Comparison of ENCODE assay signal across 8 cellular contexts in the genomic region with DNA sequence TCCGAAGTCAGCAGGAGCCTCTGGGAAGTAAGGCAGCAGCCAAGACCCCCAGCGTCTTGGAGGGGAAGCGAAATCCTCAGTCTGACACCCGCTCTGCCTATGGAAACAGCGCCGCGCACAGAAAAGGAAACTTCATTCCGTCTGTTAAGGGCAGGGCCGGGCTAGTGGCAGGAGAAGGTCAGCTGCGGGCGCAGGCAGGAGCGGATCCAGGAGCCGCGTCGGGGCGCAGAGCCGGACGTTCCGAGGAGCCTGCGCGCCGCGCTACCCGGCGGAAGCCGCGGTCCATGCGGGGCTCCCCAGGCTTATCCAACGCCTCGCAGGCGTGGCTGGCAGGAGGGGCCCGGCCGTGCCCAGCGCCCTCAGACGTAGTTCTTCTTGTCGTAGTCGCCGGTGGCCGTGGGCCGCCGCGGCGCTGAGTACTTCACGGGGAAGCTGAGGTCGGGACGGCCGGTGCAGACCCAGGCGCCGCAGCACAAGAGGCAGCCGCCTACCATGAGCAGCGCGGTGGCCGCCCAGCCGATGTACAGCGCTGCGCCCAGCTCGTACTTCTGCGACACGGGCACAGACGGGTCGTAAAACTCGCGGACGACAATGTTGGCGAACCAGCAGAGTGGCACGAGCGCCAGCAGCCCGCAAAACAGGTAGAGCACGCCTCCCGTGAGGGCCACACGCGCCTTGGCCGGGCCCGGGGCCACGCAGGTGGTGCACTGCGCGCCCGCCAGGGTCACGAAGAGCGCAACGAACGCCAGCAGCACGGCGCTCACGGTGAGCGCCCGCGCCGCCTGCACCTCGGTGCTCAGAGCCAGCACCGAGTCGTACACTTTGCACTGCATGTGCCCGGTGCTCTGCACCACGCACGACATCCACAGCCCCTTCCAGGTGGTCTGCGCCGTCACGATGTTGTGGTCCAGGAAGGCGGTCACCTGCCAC. TPM values are rescaled to one million over a fixed set of nuclear protein-coding genes. Genes with fewer than 3 reads are reported as not detected.
DNase-seq lines count a peak whose midpoint lies in the region; TF ChIP-seq lines count a peak whose summit lies in the region.

No MANE protein-coding gene starts in this region.

- TF ChIP-seq CTCF in breast epithelium (IDR thresholded peaks at IDR 0.05) (no peak), MCF 10A (IDR thresholded peaks at IDR 0.05; ENCODE audit: unreplicated experiment) (no peak)

- peak overlapping the region; percentile 38 to 65 (median 44) for H3K4me3 ChIP-seq in breast epithelium
- peak overlapping the region; percentile 8; the same call in 1 of the 2 replicates for H3K4me3 ChIP-seq in iPS DF 6.9 (ENCODE audit: low read length)

- peaks cover 4% of the 10 kb centered on the region for H3K36me3 Mint-ChIP-seq in MCF 10A (ENCODE audit: insufficient read depth, unreplicated experiment)
- H3K36me3 Mint-ChIP-seq in activated naive CD8-positive, alpha-beta T cell treated with anti-CD3 and anti-CD28 coated beads for 36 hours, result peaks cover 14% of the 10 kb centered on the region

- H3K36me3 ChIP-seq in breast epithelium, result no peaks in the 10 kb centered on the region
- no peaks in the 10 kb centered on the region for H3K36me3 ChIP-seq in iPS DF 6.9 (ENCODE audit: control insufficient read depth, insufficient read depth, low read length)

- intact Hi-C loops in breast epithelium (cut with DNase I; ENCODE audit: low total_unique reads) (loop anchor here (10.0 kb wide), 2 partner anchors 51 to 91 kb away; no protein-coding TSS in a partner anchor), MCF 10A (cut with micrococcal nuclease) (no loop called here)

- H3K27ac ChIP-seq in breast epithelium (peak overlapping the region; percentile 36 to 85), iPS DF 6.9 (ENCODE audit: low read length) (no peak overlapping the region)

- no CpG with 5 or more reads among the region's 99 CpGs for WGBS in iPS DF 6.9 (ENCODE audit: insufficient coverage, insufficient read length)

- TF ChIP-seq POLR2A in breast epithelium (IDR thresholded peaks at IDR 0.05), result no peak

- H3K9me3 ChIP-seq in breast epithelium (no peaks in the 10 kb centered on the region), iPS DF 6.9 (ENCODE audit: control insufficient read depth, insufficient read depth, low read length) (no peaks in the 10 kb centered on the region)

- peaks cover 0 to 3% of the 10 kb centered on the region in 2 donors for H3K4me1 ChIP-seq in breast epithelium
- peaks cover 7% of the 10 kb centered on the region; the same call in 1 of the 2 replicates for H3K4me1 ChIP-seq in iPS DF 6.9 (ENCODE audit: control insufficient read depth, insufficient read depth, low read length)

- CTCF ChIA-PET in MCF 10A (lab: Yijun Ruan, JAX), result interaction anchor here (0.7 kb wide), 1 partner anchor 447 kb away, joined by 3 read pairs; no protein-coding TSS in a partner anchor

- POLR2A ChIA-PET in MCF 10A (lab: Yijun Ruan, JAX), result no interaction called here

- no peaks in the 10 kb centered on the region for H3K9me3 Mint-ChIP-seq in MCF 10A (ENCODE audit: unreplicated experiment)
- H3K9me3 Mint-ChIP-seq in activated naive CD8-positive, alpha-beta T cell treated with anti-CD3 and anti-CD28 coated beads for 36 hours, result no peaks in the 10 kb centered on the region

- BruUV-seq in MCF 10A (replicated peaks; lab: Mats Ljungman, UMichigan), result no TSS peak

- DNase-seq in breast epithelium (ENCODE audit: low spot score in 2 of 2) (no peak), MCF 10A (ENCODE audit: unreplicated experiment) (no peak), iPS DF 6.9 (ENCODE audit: low read depth, low spot score) (no peak), HuH-7.5 (ENCODE audit: low spot score) (no peak), HK-2 (ENCODE audit: unreplicated experiment) (no peak), NCI-H510A (lab: John Stamatoyannopoulos, UW) (no peak)
- DNase-seq in activated naive CD8-positive, alpha-beta T cell treated with anti-CD3 and anti-CD28 coated beads for 36 hours, result peak; percentile 38
- peak; percentile 18 for DNase-seq in stimulated activated CD4-positive, alpha-beta T cell treated with anti-CD3 and anti-CD28 coated beads, Interleukin-4, amount 100 ng/mL, for 1 hour

- H3K4me3 Mint-ChIP-seq in MCF 10A (ENCODE audit: unreplicated experiment), result no peak overlapping the region
- peak overlapping the region; percentile 57 for H3K4me3 Mint-ChIP-seq in activated naive CD8-positive, alpha-beta T cell treated with anti-CD3 and anti-CD28 coated beads for 36 hours

- peaks cover 0 to 51% of the 10 kb centered on the region in 2 donors for H3K27me3 ChIP-seq in breast epithelium
- H3K27me3 ChIP-seq in iPS DF 6.9 (ENCODE audit: control insufficient read depth, insufficient read depth, low read length), result peaks cover 2% of the 10 kb centered on the region; the same call in 1 of the 2 replicates

- H3K27ac Mint-ChIP-seq in MCF 10A (ENCODE audit: low read depth, unreplicated experiment), result no peak overlapping the region
- H3K27ac Mint-ChIP-seq in activated naive CD8-positive, alpha-beta T cell treated with anti-CD3 and anti-CD28 coated beads for 36 hours, result no peak overlapping the region

- no peaks in the 10 kb centered on the region for H3K4me1 Mint-ChIP-seq in MCF 10A (ENCODE audit: insufficient read depth, unreplicated experiment)
- H3K4me1 Mint-ChIP-seq in activated naive CD8-positive, alpha-beta T cell treated with anti-CD3 and anti-CD28 coated beads for 36 hours, result peaks cover 12% of the 10 kb centered on the region

- H3K27me3 Mint-ChIP-seq in MCF 10A (ENCODE audit: insufficient read depth, unreplicated experiment), result no peaks in the 10 kb centered on the region
- H3K27me3 Mint-ChIP-seq in activated naive CD8-positive, alpha-beta T cell treated with anti-CD3 and anti-CD28 coated beads for 36 hours, result peaks cover 37% of the 10 kb centered on the region

RNA-seq across cellular contexts. Expression of a gene that starts 0.7 kb away (rescaled TPM):
- total RNA-seq in breast epithelium, result 100 to 1,000 TPM in 1 of 3 donors, 10 to 100 TPM in 2; 65.0 to 301 (median 65.1) TPM
- not detected in 2 replicates for total RNA-seq in MCF 10A (2022)
- total RNA-seq in activated naive CD8-positive, alpha-beta T cell treated with anti-CD3 and anti-CD28 coated beads for 36 hours, result not detected

RNA-seq across cellular contexts. Expression of a gene that starts 43.8 kb away (rescaled TPM):
- total RNA-seq in breast epithelium (under 1 TPM in 1 of 3 donors, not detected in 2; 0.48 TPM), MCF 10A (2022) (7.5 and 18.6 TPM in 2 replicates)
- total RNA-seq in activated naive CD8-positive, alpha-beta T cell treated with anti-CD3 and anti-CD28 coated beads for 36 hours, result 100 to 1,000 TPM; 110 to 114 TPM

RNA-seq across cellular contexts. Expression of a gene that starts 44.5 kb away (rescaled TPM):
- total RNA-seq in breast epithelium (10 to 100 TPM; 30.8 to 51.0 (median 31.8) TPM), MCF 10A (2022) (62.3 and 64.4 TPM in 2 replicates)
- total RNA-seq in activated naive CD8-positive, alpha-beta T cell treated with anti-CD3 and anti-CD28 coated beads for 36 hours, result 10 to 100 TPM; 71.1 to 79.3 TPM

Comparison
In these comparisons a context has a peak if more than half of its experiments do, and no peak if none do; other contexts are left out.
1. RNA of a gene that starts 0.7 kb away (total RNA-seq): 65.0 to 301 TPM in breast epithelium; not detected in MCF 10A and not detected in activated naive CD8-positive, alpha-beta T cell treated with anti-CD3 and anti-CD28 coated beads for 36 hours; every median in the first group is over 10 times any median in the second.
2. DNase-seq: peak in activated naive CD8-positive, alpha-beta T cell treated with anti-CD3 and anti-CD28 coated beads for 36 hours (single experiment) and stimulated activated CD4-positive, alpha-beta T cell treated with anti-CD3 and anti-CD28 coated beads, Interleukin-4, amount 100 ng/mL, for 1 hour (single experiment); none in breast epithelium (0 of 2), MCF 10A (single experiment), iPS DF 6.9 (single experiment), HuH-7.5 (single experiment), HK-2 (single experiment) and NCI-H510A (single experiment).